In the genomic region with DNA sequence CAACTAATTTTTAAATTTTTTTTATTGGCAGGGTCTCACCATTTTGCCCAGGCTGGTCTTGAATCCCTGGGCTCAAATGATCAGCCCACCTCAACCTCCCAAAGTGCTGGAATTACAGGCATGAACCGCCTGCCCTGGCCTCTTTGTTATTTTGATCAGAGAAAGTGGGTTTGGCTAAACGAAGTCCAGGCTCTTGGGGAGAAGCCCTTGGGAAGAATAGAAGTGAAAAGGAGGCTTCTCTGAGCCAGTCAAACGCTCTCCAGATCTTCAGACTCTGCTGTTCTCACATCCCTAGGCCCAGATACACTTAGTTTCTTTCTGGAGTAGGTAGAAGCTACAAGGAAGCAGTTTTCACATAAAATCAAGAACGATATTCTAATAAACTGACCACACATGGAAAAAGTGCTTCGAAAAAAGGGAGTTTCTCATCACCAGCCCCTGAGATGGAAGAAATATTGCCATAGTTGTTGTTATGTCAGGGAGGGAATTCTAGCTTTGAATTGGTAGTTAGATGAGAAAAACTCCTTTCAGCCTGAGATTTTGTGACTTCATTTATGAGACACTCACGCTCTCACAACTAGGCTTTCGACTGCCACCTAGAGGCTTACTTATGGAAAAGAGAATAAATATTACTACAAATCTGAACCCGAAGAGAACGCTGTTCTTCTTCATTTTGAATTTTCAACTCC, we compare ENCODE assay signal across 9 cellular contexts. TPM values are rescaled to one million over a fixed set of nuclear protein-coding genes. Genes with fewer than 3 reads are reported as not detected.
DNase-seq lines count a peak whose midpoint lies in the region; ATAC-seq and TF ChIP-seq lines count a peak whose summit lies in the region.
"Had no signal": no experiment of that assay in that cellular context is flagged by ENCODE, and none has a peak within 500 bp of the region (broad histone marks: within the 10 kb centered on the region; RNA-seq: fewer than 3 reads in every experiment).

No MANE protein-coding gene starts in this region.

- no peak overlapping the region for H3K27ac Mint-ChIP-seq in activated T-helper 1 cell treated with anti-CD3 and anti-CD28 coated beads, Interleukin-12 subunit alpha, Interleukin-12 subunit beta, Interleukin-2, Interleukin-4 antibody, amounts not matched to agents 30 ng/mL and 10 ng/mL and 1 ng/mL, durations not matched to agents 14 hours and 24 hours and 36 hours
- H3K27ac Mint-ChIP-seq: stimulated activated naive CD8-positive, alpha-beta T cell treated with anti-CD3 and anti-CD28 coated beads, Interleukin-15, Interleukin-2, amounts not matched to agents 100 ng/mL and 50 ng/mL, for 24 hours had no signal

- DNase-seq in DMS153 treated with DMSO at 0.1 percent for 48 hours (lab: John Stamatoyannopoulos, UW; ENCODE audit: unreplicated experiment) = peak; percentile 52
- DNase-seq in HS-5 (ENCODE audit: low read depth) = peak; percentile 38
- DNase-seq in NCI-H69 (lab: John Stamatoyannopoulos, UW) = peak; percentile 86
- DNase-seq in activated T-helper 1 cell treated with anti-CD3 and anti-CD28 coated beads, Interleukin-12 subunit alpha, Interleukin-12 subunit beta, Interleukin-2, Interleukin-4 antibody, amounts not matched to agents 30 ng/mL and 10 ng/mL and 1 ng/mL, durations not matched to agents 14 hours and 24 hours and 36 hours (ENCODE audit: low spot score) = peak; percentile 8
- DNase-seq in cardiac muscle cell (ENCODE audit: low read depth in 1 of 2, low spot score in 1 of 2) = peak; percentile 81 to 82
- DNase-seq in pulmonary artery endothelial cell (ENCODE audit: low read depth, low spot score) = peak; percentile 37

- no peak for ATAC-seq in GM18520 (IDR thresholded peaks at IDR 0.05; ENCODE audit: unreplicated experiment)
- no peak for ATAC-seq in HG03135 (IDR thresholded peaks at IDR 0.05; ENCODE audit: unreplicated experiment)

- H3K9me3 Mint-ChIP-seq in activated T-helper 1 cell treated with anti-CD3 and anti-CD28 coated beads, Interleukin-12 subunit alpha, Interleukin-12 subunit beta, Interleukin-2, Interleukin-4 antibody, amounts not matched to agents 30 ng/mL and 10 ng/mL and 1 ng/mL, durations not matched to agents 14 hours and 24 hours and 36 hours = no peaks in the 10 kb centered on the region
- H3K9me3 Mint-ChIP-seq: stimulated activated naive CD8-positive, alpha-beta T cell treated with anti-CD3 and anti-CD28 coated beads, Interleukin-15, Interleukin-2, amounts not matched to agents 100 ng/mL and 50 ng/mL, for 24 hours had no signal

- no peaks in the 10 kb centered on the region for H3K27me3 ChIP-seq in cardiac muscle cell

- H3K4me1 Mint-ChIP-seq in activated T-helper 1 cell treated with anti-CD3 and anti-CD28 coated beads, Interleukin-12 subunit alpha, Interleukin-12 subunit beta, Interleukin-2, Interleukin-4 antibody, amounts not matched to agents 30 ng/mL and 10 ng/mL and 1 ng/mL, durations not matched to agents 14 hours and 24 hours and 36 hours (ENCODE audit: low read depth) = no peaks in the 10 kb centered on the region

- no peak overlapping the region for H3K4me3 ChIP-seq in cardiac muscle cell

- no peaks in the 10 kb centered on the region for H3K27me3 Mint-ChIP-seq in activated T-helper 1 cell treated with anti-CD3 and anti-CD28 coated beads, Interleukin-12 subunit alpha, Interleukin-12 subunit beta, Interleukin-2, Interleukin-4 antibody, amounts not matched to agents 30 ng/mL and 10 ng/mL and 1 ng/mL, durations not matched to agents 14 hours and 24 hours and 36 hours (ENCODE audit: insufficient read depth)
- H3K27me3 Mint-ChIP-seq: stimulated activated naive CD8-positive, alpha-beta T cell treated with anti-CD3 and anti-CD28 coated beads, Interleukin-15, Interleukin-2, amounts not matched to agents 100 ng/mL and 50 ng/mL, for 24 hours had no signal

- H3K27ac ChIP-seq in cardiac muscle cell = no peak overlapping the region

- TF ChIP-seq CTCF in cardiac muscle cell (IDR thresholded peaks at IDR 0.05; ENCODE audit: low read depth, low read length) = peak; percentile 60

- no peak overlapping the region for H3K4me3 Mint-ChIP-seq in activated T-helper 1 cell treated with anti-CD3 and anti-CD28 coated beads, Interleukin-12 subunit alpha, Interleukin-12 subunit beta, Interleukin-2, Interleukin-4 antibody, amounts not matched to agents 30 ng/mL and 10 ng/mL and 1 ng/mL, durations not matched to agents 14 hours and 24 hours and 36 hours
- H3K4me3 Mint-ChIP-seq: stimulated activated naive CD8-positive, alpha-beta T cell treated with anti-CD3 and anti-CD28 coated beads, Interleukin-15, Interleukin-2, amounts not matched to agents 100 ng/mL and 50 ng/mL, for 24 hours had no signal

- intact Hi-C loops in activated T-helper 1 cell treated with anti-CD3 and anti-CD28 coated beads, Interleukin-12 subunit alpha, Interleukin-12 subunit beta, Interleukin-2, Interleukin-4 antibody, amounts not matched to agents 30 ng/mL and 10 ng/mL and 1 ng/mL, durations not matched to agents 14 hours and 24 hours and 36 hours (cut with micrococcal nuclease) = loop anchor here (1.0 to 10.0 kb wide), 3 partner anchors 133 to 360 kb away; no protein-coding TSS in a partner anchor

- no peaks in the 10 kb centered on the region for H3K36me3 Mint-ChIP-seq in activated T-helper 1 cell treated with anti-CD3 and anti-CD28 coated beads, Interleukin-12 subunit alpha, Interleukin-12 subunit beta, Interleukin-2, Interleukin-4 antibody, amounts not matched to agents 30 ng/mL and 10 ng/mL and 1 ng/mL, durations not matched to agents 14 hours and 24 hours and 36 hours (ENCODE audit: low read depth)

- no peaks in the 10 kb centered on the region for H3K9me3 ChIP-seq in cardiac muscle cell (ENCODE audit: low read depth)

- H3K4me1 ChIP-seq in cardiac muscle cell (ENCODE audit: low read depth) = no peaks in the 10 kb centered on the region

- H3K36me3 ChIP-seq in cardiac muscle cell = no peaks in the 10 kb centered on the region

RNA-seq across cellular contexts. Expression of a gene that starts 41.7 kb away (rescaled TPM):
- 0.18 and 0.59 TPM in 2 replicates for total RNA-seq in activated T-helper 1 cell treated with anti-CD3 and anti-CD28 coated beads, Interleukin-12 subunit alpha, Interleukin-12 subunit beta, Interleukin-2, Interleukin-4 antibody, amounts not matched to agents 30 ng/mL and 10 ng/mL and 1 ng/mL, durations not matched to agents 14 hours and 24 hours and 36 hours
- total RNA-seq in cardiac muscle cell (3.0 and 4.3 TPM in 2 replicates), pulmonary artery endothelial cell (0.40 and 0.63 TPM in 2 replicates)
- polyA plus RNA-seq in cardiac muscle cell = 2.7 and 5.1 TPM in 2 replicates

Comparison
In these comparisons a context has a peak if more than half of its experiments do, and no peak if none do; other contexts are left out.
1. DNase-seq: peak in every context shown above with its lines; median percentile 86 in NCI-H69; 82 in cardiac muscle cell; 52 in DMS153 treated with DMSO at 0.1 percent for 48 hours; 38 in HS-5; 37 in pulmonary artery endothelial cell; 8 in activated T-helper 1 cell treated with anti-CD3 and anti-CD28 coated beads, Interleukin-12 subunit alpha, Interleukin-12 subunit beta, Interleukin-2, Interleukin-4 antibody, amounts not matched to agents 30 ng/mL and 10 ng/mL and 1 ng/mL, durations not matched to agents 14 hours and 24 hours and 36 hours.